Comparison of ENCODE assay signal across 9 cellular contexts in genomic region chr4:73599182-73599581, GRCh38. TPM values are rescaled to one million over a fixed set of nuclear protein-coding genes. Genes with fewer than 3 reads are reported as not detected.
DNase-seq lines count a peak whose midpoint lies in the region; ATAC-seq and TF ChIP-seq lines count a peak whose summit lies in the region.
"Had no signal": no experiment of that assay in that cellular context is flagged by ENCODE, and none has a peak within 500 bp of the region (broad histone marks: within the 10 kb centered on the region; RNA-seq: fewer than 3 reads in every experiment).

No MANE protein-coding gene starts in this region.

- no peaks in the 10 kb centered on the region for H3K36me3 ChIP-seq in MM.1S (replicated peaks; ENCODE audit: insufficient read depth, low read length)
- no peaks in the 10 kb centered on the region for H3K36me3 ChIP-seq in breast epithelium
- H3K36me3 ChIP-seq in muscle layer of duodenum (ENCODE audit: control insufficient read depth in 1 of 2, insufficient read depth in 2 of 2, low read length in 2 of 2), result no peaks in the 10 kb centered on the region
- H3K36me3 ChIP-seq in lower lobe of right lung, result no peaks in the 10 kb centered on the region

- peak overlapping the region; percentile 79 for H3K27ac ChIP-seq in MM.1S (ENCODE audit: low read length)
- H3K27ac ChIP-seq in breast epithelium, result peak overlapping the region; percentile 65 to 80
- peak overlapping the region; percentile 59 for H3K27ac ChIP-seq in muscle layer of duodenum (ENCODE audit: low read length)
- H3K27ac ChIP-seq in lower lobe of right lung, result no peak overlapping the region

- intact Hi-C loops in breast epithelium (cut with DNase I; ENCODE audit: low total_unique reads) (no loop called here), lower lobe of right lung (cut with DNase I) (no loop called here)

- peak overlapping the region; percentile 37 for H3K4me3 ChIP-seq in MM.1S (ENCODE audit: low read length)
- H3K4me3 ChIP-seq in breast epithelium, result no peak overlapping the region
- H3K4me3 ChIP-seq in muscle layer of duodenum (ENCODE audit: low read depth in 1 of 2, low read length in 2 of 2), result no peak overlapping the region
- H3K4me3 ChIP-seq in lower lobe of right lung, result no peak overlapping the region

- H3K4me2 ChIP-seq in MM.1S (ENCODE audit: low read depth, low read length), result peak overlapping the region; percentile 90

- H3K9me3 ChIP-seq in MM.1S (replicated peaks; ENCODE audit: insufficient read depth, low read length) (no peaks in the 10 kb centered on the region), breast epithelium (no peaks in the 10 kb centered on the region), muscle layer of duodenum (ENCODE audit: control insufficient read depth in 1 of 2, low read length in 2 of 2) (no peaks in the 10 kb centered on the region), lower lobe of right lung (no peaks in the 10 kb centered on the region)

- peak overlapping the region; percentile 26; the same call in 1 of the 2 replicates for H3K9ac ChIP-seq in MM.1S (ENCODE audit: low read length)

- TF ChIP-seq CTCF in MM.1S (IDR thresholded peaks at IDR 0.05; ENCODE audit: low read length) (no peak), breast epithelium (IDR thresholded peaks at IDR 0.05) (no peak), lower lobe of right lung (IDR thresholded peaks at IDR 0.05) (no peak)

- H3F3A ChIP-seq in MM.1S (ENCODE audit: insufficient read depth, low read length), result peaks cover 15% of the 10 kb centered on the region; the same call in 1 of the 2 replicates

- H3K27me3 ChIP-seq in MM.1S (replicated peaks; ENCODE audit: insufficient read depth, low read length) (no peaks in the 10 kb centered on the region), breast epithelium (no peaks in the 10 kb centered on the region), muscle layer of duodenum (ENCODE audit: low read depth, low read length) (no peaks in the 10 kb centered on the region), lower lobe of right lung (ENCODE audit: low read depth) (no peaks in the 10 kb centered on the region)

- ATAC-seq in HG02642 (IDR thresholded peaks at IDR 0.05; ENCODE audit: poor library complexity, unreplicated experiment) (no peak), lower lobe of right lung (no peak)

- H3K4me1 ChIP-seq in MM.1S (ENCODE audit: low read length), result peaks cover 47% of the 10 kb centered on the region
- peaks cover 0 to 8% of the 10 kb centered on the region in 2 donors for H3K4me1 ChIP-seq in breast epithelium
- peaks cover 0 to 7% of the 10 kb centered on the region in 2 donors for H3K4me1 ChIP-seq in muscle layer of duodenum (ENCODE audit: control insufficient read depth in 1 of 2, insufficient read depth in 2 of 2, low read length in 2 of 2)
- peaks cover 8% of the 10 kb centered on the region for H3K4me1 ChIP-seq in lower lobe of right lung

- peak; percentile 84 for DNase-seq in ELF-1 (ENCODE audit: low read depth, low spot score)
- peak; percentile 56 for DNase-seq in MM.1S
- DNase-seq in breast epithelium (ENCODE audit: low spot score in 2 of 2), result peak in 1 of 2 donors; percentile 42
- no peak for DNase-seq in kidney glomerular epithelial cell (lab: John Stamatoyannopoulos, UW)
- no peak for DNase-seq in middle frontal gyrus (ENCODE audit: extremely low spot score, low spot score)
- DNase-seq in lower lobe of right lung, result no peak
- DNase-seq: MV-4-11 had no signal

- no peaks in the 10 kb centered on the region for H4K20me1 ChIP-seq in MM.1S (ENCODE audit: insufficient read depth, low read length)

- TF ChIP-seq POLR2A in breast epithelium (IDR thresholded peaks at IDR 0.05), result no peak

- no peaks in the 10 kb centered on the region for H3K79me2 ChIP-seq in MM.1S (ENCODE audit: low read length)

- no peaks in the 10 kb centered on the region for H3K9me2 ChIP-seq in MM.1S (replicated peaks; ENCODE audit: insufficient read depth, low read length)

- peak overlapping the region; percentile 76 for H2AFZ ChIP-seq in MM.1S (ENCODE audit: low read length)

RNA-seq across cellular contexts. Expression of gene RASSF6, which starts 21.1 kb away (rescaled TPM):
- total RNA-seq in breast epithelium (10 to 100 TPM in 1 of 3 donors, 1 to 10 TPM in 1, not detected in 1; 4.6 to 11.7 TPM), lower lobe of right lung (1.9 TPM)

Comparison
In these comparisons a context has a peak if more than half of its experiments do, and no peak if none do; other contexts are left out.
1. DNase-seq: peak in ELF-1 (single experiment) and MM.1S (single experiment); none in kidney glomerular epithelial cell (single experiment), middle frontal gyrus (single experiment) and lower lobe of right lung (single experiment).